19 cellular contexts compared by ENCODE assay signal in the genomic region with DNA sequence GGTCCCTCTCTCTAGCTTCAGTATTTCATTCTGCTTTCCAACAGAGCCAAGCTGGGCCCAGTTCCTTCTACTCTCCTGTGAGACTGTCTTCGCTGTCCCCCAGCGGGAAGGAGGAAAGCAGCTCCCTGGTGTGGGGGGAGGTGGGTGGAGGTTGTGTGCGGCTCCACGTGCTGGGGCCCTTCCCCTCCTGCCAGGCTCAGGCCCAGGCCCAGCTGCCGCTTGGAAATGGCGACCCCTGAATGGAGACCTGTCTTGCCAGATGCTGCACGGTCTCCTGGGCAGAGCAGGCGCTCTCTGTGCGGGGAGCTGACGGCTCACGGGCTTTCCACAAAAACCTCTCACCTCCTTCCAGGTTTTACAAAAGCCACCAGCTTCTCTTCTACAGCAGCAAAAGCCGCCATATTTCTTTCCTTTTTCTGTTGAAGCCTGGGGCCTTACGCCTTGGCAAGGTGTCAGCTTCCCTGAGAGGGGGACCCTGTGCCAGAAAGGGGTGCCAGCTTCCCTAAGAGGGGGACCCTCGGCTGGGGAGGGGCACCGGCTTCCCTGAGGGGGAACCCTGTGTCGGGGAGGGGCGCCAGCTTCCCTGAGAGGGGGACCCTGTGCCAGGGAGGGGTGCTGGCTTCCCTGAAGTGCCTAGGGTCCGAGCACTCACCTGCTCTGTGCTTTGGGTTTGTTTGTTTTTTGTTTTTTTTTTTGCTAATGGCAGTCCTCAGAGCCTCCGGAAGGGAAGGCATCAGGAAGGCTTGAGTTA. TPM values are rescaled to one million over a fixed set of nuclear protein-coding genes. Genes with fewer than 3 reads are reported as not detected.
DNase-seq lines count a peak whose midpoint lies in the region; ATAC-seq, FAIRE-seq and TF ChIP-seq lines count a peak whose summit lies in the region.
"Had no signal": no experiment of that assay in that cellular context is flagged by ENCODE, and none has a peak within 500 bp of the region (broad histone marks: within the 10 kb centered on the region; RNA-seq: fewer than 3 reads in every experiment).

No MANE protein-coding gene starts in this region.

- no peak overlapping the region for H2BK20ac ChIP-seq in H9 (ENCODE audit: low read depth, low read length, poor library complexity, severe bottlenecking)

- H3K36me3 ChIP-seq in HepG2 (replicated peaks in 1 of 2; ENCODE audit: control insufficient read depth in 1 of 2, insufficient read depth in 2 of 2, low read length in 2 of 2), result peaks cover 19 to 25% of the 10 kb centered on the region in 2 experiments; a peak in 4 of 5 replicates
- H3K36me3 ChIP-seq in right lobe of liver, result peaks cover 0 to 17% (median 1%) of the 10 kb centered on the region in 4 donors
- H3K36me3 ChIP-seq in H7 (replicated peaks; ENCODE audit: control insufficient read depth, insufficient read depth, low read length), result peaks cover 8% of the 10 kb centered on the region
- peaks cover 31% of the 10 kb centered on the region for H3K36me3 ChIP-seq in K562 (ENCODE audit: control insufficient read depth, insufficient read depth, low read length)
- H3K36me3 ChIP-seq in spleen, result peaks cover 3 to 56% (median 41%) of the 10 kb centered on the region in 6 donors

- TF ChIP-seq POLR2A in HepG2 (IDR thresholded peaks at IDR 0.05; ENCODE audit: insufficient read depth in 1 of 2, low read depth in 2 of 2, low read length in 2 of 2), result peak in 1 of 2 experiments; percentile 41; a peak in 1 of 4 replicates
- TF ChIP-seq POLR2A in right lobe of liver (IDR thresholded peaks at IDR 0.05), result no peak
- TF ChIP-seq POLR2A in K562 (conservative IDR thresholded peaks at IDR 0.05), result no peak
- TF ChIP-seq POLR2A in spleen (IDR thresholded peaks at IDR 0.05), result no peak

- H3K27ac ChIP-seq in HepG2 (ENCODE audit: extremely low read length, insufficient read depth, low read length) (no peak overlapping the region), right lobe of liver (no peak overlapping the region), K562 (ENCODE audit: extremely low read depth, low read depth, low read length) (no peak overlapping the region), spleen (no peak overlapping the region), H9 (ENCODE audit: insufficient read length, low read depth, low read length) (no peak overlapping the region)
- H3K27ac ChIP-seq: HL-60 had no signal

- 92% methylated on average over 19 of the region's 19 CpGs for WGBS in HepG2 (ENCODE audit: low lambda C conversion rate)
- 88% methylated on average over 12 of the region's 19 CpGs for WGBS in right lobe of liver (ENCODE audit: insufficient coverage, low coverage, low lambda C conversion rate, missing lambda C conversion rate)
- 84% methylated on average over 17 of the region's 19 CpGs for WGBS in K562 (ENCODE audit: insufficient coverage, low coverage, missing lambda C conversion rate)
- 92 to 93% (median 93%) methylated on average over 17 to 19 of the region's 19 CpGs for WGBS in spleen, 5 donors
- WGBS in H9 (ENCODE audit: extremely low coverage, insufficient read length, low lambda C conversion rate), result no CpG with 5 or more reads among the region's 19 CpGs

- no peak overlapping the region for H4K91ac ChIP-seq in H9 (ENCODE audit: insufficient read length, low read depth, low read length)

- no peaks in the 10 kb centered on the region; the same call in 1 of the 2 replicates for H3K27me3 Mint-ChIP-seq in H9 (ENCODE audit: low read depth)
- no peaks in the 10 kb centered on the region for H3K27me3 Mint-ChIP-seq in activated CD8-positive, alpha-beta T cell treated with anti-CD3 and anti-CD28 coated beads, Interleukin-2, amount 10 ng/mL, durations not matched to agents 7 days and 5 days (ENCODE audit: low read depth)

- H3K4me1 ChIP-seq in HepG2 (ENCODE audit: insufficient read depth, low read length), result peaks cover 30% of the 10 kb centered on the region
- H3K4me1 ChIP-seq in right lobe of liver, result peaks cover 0 to 22% (median 6%) of the 10 kb centered on the region in 4 donors
- H3K4me1 ChIP-seq in K562 (replicated peaks in 1 of 2; ENCODE audit: control insufficient read depth in 2 of 2, insufficient read depth in 2 of 2, low read length in 2 of 2), result peaks cover 0 to 17% of the 10 kb centered on the region in 2 experiments; a peak in 2 of 5 replicates
- H3K4me1 ChIP-seq in spleen, result peaks cover 0 to 25% (median 2%) of the 10 kb centered on the region in 6 donors
- no peaks in the 10 kb centered on the region for H3K4me1 ChIP-seq in H9 (ENCODE audit: insufficient read depth, low read length)

- H3K27me3 ChIP-seq in HepG2 (ENCODE audit: control insufficient read depth in 1 of 2, insufficient read depth in 2 of 2, low read length in 2 of 2), result no peaks in the 10 kb centered on the region
- no peaks in the 10 kb centered on the region for H3K27me3 ChIP-seq in right lobe of liver
- no peaks in the 10 kb centered on the region for H3K27me3 ChIP-seq in H7 (ENCODE audit: control insufficient read depth, insufficient read depth, low read length)
- no peaks in the 10 kb centered on the region for H3K27me3 ChIP-seq in K562 (ENCODE audit: control insufficient read depth in 2 of 2, insufficient read depth in 2 of 2, low read length in 2 of 2)
- no peaks in the 10 kb centered on the region for H3K27me3 ChIP-seq in spleen (replicated peaks in 1 of 7)
- no peaks in the 10 kb centered on the region for H3K27me3 ChIP-seq in H9 (ENCODE audit: insufficient read depth, low read length)

- H3K14ac ChIP-seq in H9 (ENCODE audit: insufficient read depth, low read length), result no peak overlapping the region; the same call in 1 of the 2 replicates

- no peak overlapping the region for H2BK120ac ChIP-seq in H9 (ENCODE audit: low read depth, low read length, poor library complexity, severe bottlenecking)

- no peaks in the 10 kb centered on the region for H3K9me3 ChIP-seq in HepG2 (ENCODE audit: low read length)
- H3K9me3 ChIP-seq in right lobe of liver, result no peaks in the 10 kb centered on the region
- H3K9me3 ChIP-seq in K562 (replicated peaks; ENCODE audit: control insufficient read depth, insufficient read depth, low read depth, low read length), result no peaks in the 10 kb centered on the region
- peaks cover 0 to 13% (median 11%) of the 10 kb centered on the region in 8 donors for H3K9me3 ChIP-seq in spleen
- no peaks in the 10 kb centered on the region for H3K9me3 ChIP-seq in H9 (ENCODE audit: control insufficient read depth, low read depth, low read length)

- no peak overlapping the region for H2AK5ac ChIP-seq in H9 (ENCODE audit: insufficient read length, low read length)

- H4K20me1 ChIP-seq in HepG2 (ENCODE audit: insufficient read depth, low read length) (no peaks in the 10 kb centered on the region), K562 (replicated peaks; ENCODE audit: control insufficient read depth, insufficient read depth, low read length) (no peaks in the 10 kb centered on the region), H9 (ENCODE audit: control insufficient read depth, insufficient read depth, insufficient read length) (no peaks in the 10 kb centered on the region)

- no peaks in the 10 kb centered on the region for H3K23me2 ChIP-seq in H9 (ENCODE audit: insufficient read length, low read depth, low read length, poor library complexity, severe bottlenecking)

- H3K9me1 ChIP-seq in K562 (ENCODE audit: control insufficient read depth, insufficient read depth, low read length), result no peaks in the 10 kb centered on the region

- H3K18ac ChIP-seq in H9 (ENCODE audit: insufficient read length, low read depth, low read length), result no peak overlapping the region

- H2BK5ac ChIP-seq in H9 (ENCODE audit: insufficient read length, low read length), result no peak overlapping the region

- H3K27ac Mint-ChIP-seq in H9, result 0 out of 7 replicates have a peak overlapping the region, but pooled peaks of 1 of the 3 experiments have one; percentile 58
- H3K27ac Mint-ChIP-seq in activated CD8-positive, alpha-beta T cell treated with anti-CD3 and anti-CD28 coated beads, Interleukin-2, amount 10 ng/mL, durations not matched to agents 7 days and 5 days, result no peak overlapping the region
- H3K27ac Mint-ChIP-seq: CD8-positive, alpha-beta memory T cell had no signal

- H2BK12ac ChIP-seq in H9 (ENCODE audit: insufficient read length, low read depth, low read length), result no peak overlapping the region

- H4K8ac ChIP-seq in H9 (replicated peaks; ENCODE audit: insufficient read length, low read depth, low read length), result no peak overlapping the region

- no peak for TF ChIP-seq EP300 in HepG2 (IDR thresholded peaks at IDR 0.05; ENCODE audit: low read depth in 2 of 2, low read length in 2 of 2)
- no peak for TF ChIP-seq EP300 in HepG2 (CRISPR knock-in tag; IDR thresholded peaks at IDR 0.05; ENCODE audit: borderline replicate concordance)
- TF ChIP-seq EP300 in K562 (IDR thresholded peaks at IDR 0.05; ENCODE audit: low read length), result no peak

- no peak overlapping the region for H3K9ac ChIP-seq in HepG2 (ENCODE audit: insufficient read depth, low read depth, low read length)
- H3K9ac ChIP-seq in K562 (ENCODE audit: insufficient read depth in 1 of 2, low read depth in 2 of 2, low read length in 2 of 2), result no peak overlapping the region
- H3K9ac ChIP-seq in H9 (ENCODE audit: extremely low read depth, insufficient read length, low read length), result no peak overlapping the region

- H2AFZ ChIP-seq in HepG2 (ENCODE audit: low read length) (no peak overlapping the region), K562 (ENCODE audit: low read depth, low read length) (no peak overlapping the region), H9 (ENCODE audit: low read length) (no peak overlapping the region)

- H4K5ac ChIP-seq in H9 (ENCODE audit: insufficient read length, low read depth, low read length), result no peak overlapping the region

- in situ Hi-C loops in HepG2 (cut with HindIII; ENCODE audit: extremely low pct_ligation_motif_present, low pct_unique_long_range_greater_than_20kb) (loop anchor here (10.0 kb wide), 1 partner anchor 60 kb away; no protein-coding TSS in a partner anchor), K562 (cut with MboI) (no loop called here)

- H3K79me2 ChIP-seq in HepG2 (ENCODE audit: insufficient read depth, low read length) (peaks cover 7% of the 10 kb centered on the region), K562 (ENCODE audit: control insufficient read depth, insufficient read depth, low read length) (no peaks in the 10 kb centered on the region), H9 (ENCODE audit: insufficient read depth, low read length) (no peaks in the 10 kb centered on the region)

- CTCF ChIA-PET in HepG2 (lab: Yijun Ruan, JAX; ENCODE audit: low intra/inter-chr PET ratio, low total read pairs), result no interaction called here
- CTCF ChIA-PET in K562 (lab: Yijun Ruan, JAX; ENCODE audit: low intra/inter-chr PET ratio), result no interaction called here
- CTCF ChIA-PET in activated CD8-positive, alpha-beta T cell treated with anti-CD3 and anti-CD28 coated beads, Interleukin-2, amount 10 ng/mL, durations not matched to agents 7 days and 5 days (lab: Charles Lee), result no interaction called here

- no peak overlapping the region for H3K23ac ChIP-seq in H9 (ENCODE audit: insufficient read length, low read depth, low read length)

- intact Hi-C loops in HepG2 (cut with micrococcal nuclease; ENCODE audit: unreplicated experiment) (no loop called here), right lobe of liver (cut with DNase I) (no loop called here), K562 (cut with micrococcal nuclease) (no loop called here), spleen (cut with DNase I; ENCODE audit: low total_unique reads) (no loop called here)

- no peak overlapping the region for H3K4me3 ChIP-seq in HepG2 (replicated peaks in 1 of 3; ENCODE audit: insufficient read depth in 1 of 3, low read depth in 2 of 3, low read length in 3 of 3)
- no peak overlapping the region for H3K4me3 ChIP-seq in right lobe of liver
- H3K4me3 ChIP-seq in H7 (ENCODE audit: insufficient read depth, low read depth, low read length), result no peak overlapping the region
- no peak overlapping the region for H3K4me3 ChIP-seq in K562
- H3K4me3 ChIP-seq in spleen, result no peak overlapping the region

- H3K56ac ChIP-seq in H9 (ENCODE audit: insufficient read length, low read depth, low read length), result no peak overlapping the region

- H3K4me2 ChIP-seq in HepG2 (ENCODE audit: low read depth, low read length) (no peak overlapping the region), K562 (ENCODE audit: insufficient read depth, low read length) (no peak overlapping the region), H9 (ENCODE audit: insufficient read depth, insufficient read length, low read length) (no peak overlapping the region)

- DNase-seq in HepG2 (ENCODE audit: low spot score), result no peak
- DNase-seq in right lobe of liver, result no peak
- DNase-seq in H7, result peak; percentile 58
- DNase-seq in K562 (ENCODE audit: extremely low read depth in 1 of 4, low spot score in 3 of 4), result no peak
- DNase-seq in spleen, result peak; percentile 52
- no peak for DNase-seq in DMS53 treated with DMSO at 0.1 percent for 48 hours (lab: John Stamatoyannopoulos, UW; ENCODE audit: unreplicated experiment)
- no peak for DNase-seq in H9
- DNase-seq in activated CD8-positive, alpha-beta T cell treated with anti-CD3 and anti-CD28 coated beads, Interleukin-2, amount 10 ng/mL, durations not matched to agents 7 days and 5 days, result no peak
- DNase-seq: DMS153, KBM-7, NCI-H1048, NCI-H146, NCI-H2081 treated with DMSO at 0.1 percent for 48 hours, NCI-H524, PC-3 had no signal

- no peak overlapping the region for H3T11ph ChIP-seq in H9 (ENCODE audit: low read length)

- H2BK15ac ChIP-seq in H9 (ENCODE audit: low read depth, low read length), result no peak overlapping the region

- H3K4me1 Mint-ChIP-seq in H9, result no peaks in the 10 kb centered on the region
- peaks cover 10% of the 10 kb centered on the region for H3K4me1 Mint-ChIP-seq in activated CD8-positive, alpha-beta T cell treated with anti-CD3 and anti-CD28 coated beads, Interleukin-2, amount 10 ng/mL, durations not matched to agents 7 days and 5 days (ENCODE audit: low read depth)

- peaks cover 7 to 8% of the 10 kb centered on the region in 2 experiments; a peak in 3 of 5 replicates for H3K9me3 Mint-ChIP-seq in H9
- peaks cover 6% of the 10 kb centered on the region for H3K9me3 Mint-ChIP-seq in activated CD8-positive, alpha-beta T cell treated with anti-CD3 and anti-CD28 coated beads, Interleukin-2, amount 10 ng/mL, durations not matched to agents 7 days and 5 days (ENCODE audit: insufficient read depth)
- H3K9me3 Mint-ChIP-seq: CD8-positive, alpha-beta memory T cell had no signal

- TF ChIP-seq CTCF in HepG2 (CRISPR knock-in tag; IDR thresholded peaks at IDR 0.05) (no peak), right lobe of liver (IDR thresholded peaks at IDR 0.05) (no peak), K562 (IDR thresholded peaks at IDR 0.05 in 2 of 3, conservative IDR thresholded peaks at IDR 0.05 in 1 of 3; ENCODE audit: insufficient read depth in 2 of 3, low read depth in 1 of 3, low read length in 3 of 3) (no peak), spleen (IDR thresholded peaks at IDR 0.05 in 8 of 11, conservative IDR thresholded peaks at IDR 0.05 in 3 of 11) (no peak), H9 (conservative IDR thresholded peaks at IDR 0.05) (no peak)

- FAIRE-seq in HepG2 (lab: Jason Lieb, UNC), result no peak
- FAIRE-seq in K562 (lab: Jason Lieb, UNC), result no peak
- FAIRE-seq: GM18507 had no signal

- ATAC-seq in HepG2 (no peak), right lobe of liver (no peak), K562 (no peak; the same call in 1 of the 3 replicates)
- no peak for ATAC-seq in activated CD8-positive, alpha-beta T cell treated with anti-CD3 and anti-CD28 coated beads, Interleukin-2, amount 10 ng/mL, durations not matched to agents 7 days and 5 days
- ATAC-seq: PC-3, SK-N-SH treated with all-trans-retinoic acid at 6 μM for 48 hours had no signal

- peaks cover 4 to 33% (median 25%) of the 10 kb centered on the region in 3 experiments; a peak in 6 of 7 replicates for H3K36me3 Mint-ChIP-seq in H9 (ENCODE audit: insufficient read depth in 1 of 3, low read depth in 3 of 3)
- H3K36me3 Mint-ChIP-seq in activated CD8-positive, alpha-beta T cell treated with anti-CD3 and anti-CD28 coated beads, Interleukin-2, amount 10 ng/mL, durations not matched to agents 7 days and 5 days (ENCODE audit: low read depth), result peaks cover 17% of the 10 kb centered on the region

- H3K4me3 Mint-ChIP-seq in H9, result no peak overlapping the region
- H3K4me3 Mint-ChIP-seq in activated CD8-positive, alpha-beta T cell treated with anti-CD3 and anti-CD28 coated beads, Interleukin-2, amount 10 ng/mL, durations not matched to agents 7 days and 5 days, result no peak overlapping the region

- H3K79me1 ChIP-seq in H9 (ENCODE audit: insufficient read depth, low read depth, low read length, poor library complexity, severe bottlenecking), result no peaks in the 10 kb centered on the region

- TF ChIP-seq RAD21 in HepG2 (CRISPR knock-in tag; IDR thresholded peaks at IDR 0.05), result no peak
- TF ChIP-seq RAD21 in K562 (CRISPR knock-in tag; conservative IDR thresholded peaks at IDR 0.05 in 1 of 2, IDR thresholded peaks at IDR 0.05 in 1 of 2), result no peak

- no TSS peak for BruUV-seq in HepG2 (replicated peaks; lab: Mats Ljungman, UMichigan)
- no TSS peak for BruUV-seq in K562 (replicated peaks; lab: Mats Ljungman, UMichigan)

- POLR2A ChIA-PET in HepG2 (lab: Yijun Ruan, JAX) (interaction anchor here (0.7 kb wide), 1 partner anchor 336 kb away, joined by 3 read pairs; no protein-coding TSS in a partner anchor), K562 (lab: Yijun Ruan, JAX) (interaction anchor here (0.6 to 2.0 kb wide), 5 partner anchors 11 to 337 kb away, joined by 3 to 6 read pairs (median 3); no protein-coding TSS in a partner anchor)
- POLR2A ChIA-PET in activated CD8-positive, alpha-beta T cell treated with anti-CD3 and anti-CD28 coated beads, Interleukin-2, amount 10 ng/mL, durations not matched to agents 7 days and 5 days (lab: Charles Lee), result no interaction called here

- no peak overlapping the region for H3K4ac ChIP-seq in H9 (ENCODE audit: low read depth, low read length)

RNA-seq across cellular contexts. Expression of gene ZNF778, which starts 47.5 kb away (rescaled TPM):
- total RNA-seq in HepG2 (2016; rRNA removed; fragmentation: Illumina TruSeq; extraction: Trizol) (7.2 and 9.3 TPM in 2 replicates), right lobe of liver (10 to 100 TPM in 1 of 6 experiments, 1 to 10 TPM in 5; 2.3 to 11.2 (median 3.1) TPM), K562 (2014; rRNA removed) (18.3 and 26.8 TPM in 2 replicates), K562 (2014; rRNA removed; fragmentation: Illumina TruSeq; extraction: Trizol) (7.4 and 8.2 TPM in 2 replicates), K562 (2015; rRNA removed; fragmentation: Illumina TruSeq; extraction: Trizol) (6.4 and 7.5 TPM in 2 replicates), K562 (2021) (12.4 and 14.3 TPM in 2 replicates), spleen (10 to 100 TPM in 6 of 7 donors, 1 to 10 TPM in 1; 9.4 to 34.4 (median 12.9) TPM), H9 (2021) (16.4 and 17.5 TPM in 2 replicates)
- total RNA-seq in HepG2 (2016; cell fraction: cytosol; rRNA removed; fragmentation: Illumina TruSeq; extraction: Trizol; ENCODE audit: low read depth), result 1.7 and 2.6 TPM in 2 replicates
- total RNA-seq in HepG2 (2016; cell fraction: insoluble cytoplasmic fraction; rRNA removed; fragmentation: Illumina TruSeq; extraction: Trizol), result 6.1 and 8.3 TPM in 2 replicates
- total RNA-seq in HepG2 (2016; cell fraction: membrane; rRNA removed; fragmentation: Illumina TruSeq; extraction: Trizol), result 2.7 and 3.9 TPM in 2 replicates
- 8.7 and 10.5 TPM in 2 replicates for total RNA-seq in HepG2 (2016; cell fraction: nucleus; rRNA removed; fragmentation: Illumina TruSeq; extraction: Trizol)
- polyA plus RNA-seq in HepG2 (2011; rRNA removed) (3.8 and 6.1 TPM in 2 replicates), K562 (2011; rRNA removed) (6.9 and 9.7 TPM in 2 replicates), K562 (2014; fragmentation: Illumina TruSeq; extraction: Trizol) (7.4 and 7.5 TPM in 2 replicates), K562 (2014; fragmentation: Nextera tagmentation; extraction: Ambion mirVana) (under 1 TPM; 0.70 to 0.80 TPM), K562 (2014; rRNA removed) (33.9 and 60.6 TPM in 2 replicates), spleen (1 to 10 TPM; 1.6 to 3.1 (median 1.8) TPM)
- 1.8 and 2.1 TPM in 2 replicates for polyA plus RNA-seq in HepG2 (2011; cell fraction: cytosol; rRNA removed)
- polyA plus RNA-seq in HepG2 (2011; cell fraction: nucleus; rRNA removed), result 6.6 and 11.3 TPM in 2 replicates
- 2.4 and 3.0 TPM in 2 replicates for polyA plus RNA-seq in HepG2 (2012)
- 0.79 and 0.83 TPM in 2 replicates for polyA plus RNA-seq in HepG2 (2016; cell fraction: cytosol; fragmentation: Illumina TruSeq; extraction: Trizol; ENCODE audit: low read depth)
- polyA plus RNA-seq in HepG2 (2016; cell fraction: insoluble cytoplasmic fraction; fragmentation: Illumina TruSeq; extraction: Trizol; ENCODE audit: low read depth), result 4.6 and 6.1 TPM in 2 replicates
- 0.61 and 1.7 TPM in 2 replicates for polyA plus RNA-seq in HepG2 (2016; cell fraction: membrane; fragmentation: Illumina TruSeq; extraction: Trizol; ENCODE audit: low read depth)
- polyA plus RNA-seq in HepG2 (2016; cell fraction: nucleus; fragmentation: Illumina TruSeq; extraction: Trizol; ENCODE audit: insufficient read depth, low read depth), result 11.3 and 22.5 TPM in 2 replicates
- polyA minus RNA-seq in HepG2 (2011; rRNA and poly(A)+ RNA removed; ENCODE audit: low replicate concordance), result 6.4 and 9.2 TPM in 2 replicates
- 4.0 and 6.1 TPM in 2 replicates for polyA minus RNA-seq in HepG2 (2011; cell fraction: cytosol; rRNA and poly(A)+ RNA removed)
- polyA minus RNA-seq in HepG2 (2011; cell fraction: nucleus; rRNA and poly(A)+ RNA removed), result 15.2 and 17.3 TPM in 2 replicates
- 10.1 and 12.3 TPM in 2 replicates for total RNA-seq in H7 (2014; rRNA removed; shearing (Covaris generic))
- 47.1 and 61.9 TPM in 2 replicates for total RNA-seq in K562 (2011; cell fraction: chromatin; rRNA removed; ENCODE audit: low replicate concordance)
- total RNA-seq in K562 (2011; cell fraction: nucleolus; rRNA removed), result 22.5 and 24.7 TPM in 2 replicates
- 21.5 and 25.0 TPM in 2 replicates for total RNA-seq in K562 (2011; cell fraction: nucleoplasm; rRNA removed)
- polyA plus RNA-seq in K562 (2011; cell fraction: cytosol; rRNA removed), result 5.1 and 5.2 TPM in 2 replicates
- 12.6 and 18.5 TPM in 2 replicates for polyA plus RNA-seq in K562 (2011; cell fraction: nucleus; rRNA removed)
- 6.3 and 7.9 TPM in 2 replicates for polyA plus RNA-seq in K562 (2012)
- polyA minus RNA-seq in K562 (2011; rRNA and poly(A)+ RNA removed), result 16.9 and 19.1 TPM in 2 replicates
- 7.0 and 9.8 TPM in 2 replicates for polyA minus RNA-seq in K562 (2011; cell fraction: cytosol; rRNA and poly(A)+ RNA removed)
- polyA minus RNA-seq in K562 (2011; cell fraction: nucleus; rRNA and poly(A)+ RNA removed), result 9.3 and 12.1 TPM in 2 replicates
- 1 to 10 TPM; 4.9 to 7.4 TPM for total RNA-seq in activated CD8-positive, alpha-beta T cell treated with anti-CD3 and anti-CD28 coated beads, Interleukin-2, amount 10 ng/mL, durations not matched to agents 7 days and 5 days

Comparison
In these comparisons a context has a peak if more than half of its experiments do, and no peak if none do; other contexts are left out.
1. DNase-seq: peak in H7 (single experiment) and spleen (single experiment); none in HepG2 (single experiment), right lobe of liver (0 of 3), K562 (0 of 4), DMS53 treated with DMSO at 0.1 percent for 48 hours (single experiment), H9 (single experiment) and activated CD8-positive, alpha-beta T cell treated with anti-CD3 and anti-CD28 coated beads, Interleukin-2, amount 10 ng/mL, durations not matched to agents 7 days and 5 days (single experiment).
2. Of the 241 proteins assayed by ChIP-seq in both HepG2 and K562: peak only in HepG2: MTA1; only in K562: POLR2AphosphoS2 and POLR2G; in both: RBM22 and ZBTB33; in neither: 235; mixed calls (peak in some experiments, not most) for 1.